Comparison of ENCODE assay signal across 28 cellular contexts in genomic region chr3:180354214-180354613, GRCh38.
"Had no signal": no experiment of that assay in that cellular context is flagged by ENCODE, and none has a peak within 500 bp of the region (broad histone marks: within the 10 kb centered on the region; RNA-seq: fewer than 3 reads in every experiment).

No MANE protein-coding gene starts in this region.

- H3K4me3 Mint-ChIP-seq: natural killer cell treated with Interleukin-12 subunit alpha and Interleukin-12 subunit beta and Interleukin-15 and Interleukin-18, amount 100 ng/mL, for 72 hours; nephron progenitor cell; neural crest cell; stimulated activated effector memory CD8-positive, alpha-beta T cell treated with anti-CD3 and anti-CD28 coated beads, Interleukin-12 subunit alpha, Interleukin-12 subunit beta, amount 100 ng/mL, for 72 hours; stimulated activated naive B cell treated with anti-CD40 and anti-IgM and Interleukin-4, amounts not matched to agents 10 μg/mL and 1 μg/mL and 100 μg/mL, for 72 hours; stimulated activated naive CD8-positive, alpha-beta T cell treated with anti-CD3 and anti-CD28 coated beads, Interleukin-15, Interleukin-2, amounts not matched to agents 100 ng/mL and 50 ng/mL, for 24 hours had no signal

- H3K27ac ChIP-seq: ovary, parathyroid adenoma, psoas muscle, right lobe of liver, sigmoid colon, stomach, thoracic aorta, thyroid gland, tibial nerve, upper lobe of left lung, vagina had no signal

- H3K36me3 Mint-ChIP-seq: natural killer cell treated with Interleukin-12 subunit alpha and Interleukin-12 subunit beta and Interleukin-15 and Interleukin-18, amount 100 ng/mL, for 72 hours; stimulated activated effector memory CD8-positive, alpha-beta T cell treated with anti-CD3 and anti-CD28 coated beads, Interleukin-12 subunit alpha, Interleukin-12 subunit beta, amount 100 ng/mL, for 72 hours; stimulated activated naive B cell treated with anti-CD40 and anti-IgM and Interleukin-4, amounts not matched to agents 10 μg/mL and 1 μg/mL and 100 μg/mL, for 72 hours had no signal

- H3K9me3 ChIP-seq: ovary, psoas muscle, right lobe of liver, sigmoid colon, stomach, thoracic aorta, thyroid gland, tibial nerve, upper lobe of left lung, vagina had no signal

- H3K9ac ChIP-seq: parathyroid adenoma had no signal

- DNase-seq: nephron progenitor cell; occipital lobe; ovary; posterior cingulate gyrus; psoas muscle; right cardiac atrium; right lobe of liver; sigmoid colon; small intestine; stimulated activated CD4-positive, alpha-beta T cell treated with anti-CD3 and anti-CD28 coated beads, Interleukin-15, amount 100 ng/mL, for 24 hours; stimulated activated CD4-positive, alpha-beta T cell treated with anti-CD3 and anti-CD28 coated beads, Interleukin-2, amount 100 ng/mL, for 24 hours; stimulated activated CD4-positive, alpha-beta T cell treated with anti-CD3 and anti-CD28 coated beads, Interleukin-2, amount 100 ng/mL, for 48 hours; stimulated activated CD4-positive, alpha-beta T cell treated with anti-CD3 and anti-CD28 coated beads, Interleukin-4, amount 100 ng/mL, for 24 hours; stimulated activated naive B cell treated with anti-CD40 and anti-IgM and Interleukin-4, amounts not matched to agents 10 μg/mL and 1 μg/mL and 100 μg/mL, for 72 hours; stimulated activated naive CD4-positive, alpha-beta T cell treated with Interleukin-2 at 50 U/mL for 16 hours; stomach; thyroid gland; trophoblast cell; upper lobe of left lung had no signal

- H3K9me3 Mint-ChIP-seq: nephron progenitor cell; neural crest cell; stimulated activated naive B cell treated with anti-CD40 and anti-IgM and Interleukin-4, amounts not matched to agents 10 μg/mL and 1 μg/mL and 100 μg/mL, for 72 hours; stimulated activated naive CD8-positive, alpha-beta T cell treated with anti-CD3 and anti-CD28 coated beads, Interleukin-15, Interleukin-2, amounts not matched to agents 100 ng/mL and 50 ng/mL, for 24 hours had no signal

- H3K79me2 ChIP-seq: parathyroid adenoma had no signal

- H3K27me3 ChIP-seq: ovary, right lobe of liver, sigmoid colon, stomach, thyroid gland, tibial nerve, upper lobe of left lung, vagina had no signal

- H3K36me3 ChIP-seq: ovary, right lobe of liver, sigmoid colon, stomach, thoracic aorta, thyroid gland, tibial nerve, upper lobe of left lung, vagina had no signal

- H3K27ac Mint-ChIP-seq: natural killer cell treated with Interleukin-12 subunit alpha and Interleukin-12 subunit beta and Interleukin-15 and Interleukin-18, amount 100 ng/mL, for 72 hours; nephron progenitor cell; progenitor cell of endocrine pancreas; stimulated activated effector memory CD8-positive, alpha-beta T cell treated with anti-CD3 and anti-CD28 coated beads, Interleukin-12 subunit alpha, Interleukin-12 subunit beta, amount 100 ng/mL, for 72 hours; stimulated activated naive B cell treated with anti-CD40 and anti-IgM and Interleukin-4, amounts not matched to agents 10 μg/mL and 1 μg/mL and 100 μg/mL, for 72 hours; stimulated activated naive CD8-positive, alpha-beta T cell treated with anti-CD3 and anti-CD28 coated beads, Interleukin-15, Interleukin-2, amounts not matched to agents 100 ng/mL and 50 ng/mL, for 24 hours had no signal

- H3K4me1 Mint-ChIP-seq: nephron progenitor cell; neural crest cell; stimulated activated effector memory CD8-positive, alpha-beta T cell treated with anti-CD3 and anti-CD28 coated beads, Interleukin-12 subunit alpha, Interleukin-12 subunit beta, amount 100 ng/mL, for 72 hours; stimulated activated naive B cell treated with anti-CD40 and anti-IgM and Interleukin-4, amounts not matched to agents 10 μg/mL and 1 μg/mL and 100 μg/mL, for 72 hours had no signal

- H3K27me3 Mint-ChIP-seq: natural killer cell treated with Interleukin-12 subunit alpha and Interleukin-12 subunit beta and Interleukin-15 and Interleukin-18, amount 100 ng/mL, for 72 hours; progenitor cell of endocrine pancreas; stimulated activated naive B cell treated with anti-CD40 and anti-IgM and Interleukin-4, amounts not matched to agents 10 μg/mL and 1 μg/mL and 100 μg/mL, for 72 hours; stimulated activated naive CD8-positive, alpha-beta T cell treated with anti-CD3 and anti-CD28 coated beads, Interleukin-15, Interleukin-2, amounts not matched to agents 100 ng/mL and 50 ng/mL, for 24 hours had no signal

- ATAC-seq: natural killer cell treated with Interleukin-12 subunit alpha and Interleukin-12 subunit beta and Interleukin-15 and Interleukin-18, amount 100 ng/mL, for 72 hours; psoas muscle; right cardiac atrium; right lobe of liver; stimulated activated effector memory CD8-positive, alpha-beta T cell treated with anti-CD3 and anti-CD28 coated beads, Interleukin-12 subunit alpha, Interleukin-12 subunit beta, amount 100 ng/mL, for 72 hours; stimulated activated naive B cell treated with anti-CD40 and anti-IgM and Interleukin-4, amounts not matched to agents 10 μg/mL and 1 μg/mL and 100 μg/mL, for 72 hours had no signal

- H3K4me3 ChIP-seq: ovary, psoas muscle, right lobe of liver, sigmoid colon, stomach, thoracic aorta, thyroid gland, tibial nerve, upper lobe of left lung, vagina had no signal

- H2AFZ ChIP-seq: parathyroid adenoma had no signal

- H3K4me1 ChIP-seq: parathyroid adenoma, psoas muscle, right lobe of liver, sigmoid colon, stomach, thyroid gland, tibial nerve, upper lobe of left lung, vagina had no signal
